Comparison of ENCODE assay signal across 8 cellular contexts in the genomic region with DNA sequence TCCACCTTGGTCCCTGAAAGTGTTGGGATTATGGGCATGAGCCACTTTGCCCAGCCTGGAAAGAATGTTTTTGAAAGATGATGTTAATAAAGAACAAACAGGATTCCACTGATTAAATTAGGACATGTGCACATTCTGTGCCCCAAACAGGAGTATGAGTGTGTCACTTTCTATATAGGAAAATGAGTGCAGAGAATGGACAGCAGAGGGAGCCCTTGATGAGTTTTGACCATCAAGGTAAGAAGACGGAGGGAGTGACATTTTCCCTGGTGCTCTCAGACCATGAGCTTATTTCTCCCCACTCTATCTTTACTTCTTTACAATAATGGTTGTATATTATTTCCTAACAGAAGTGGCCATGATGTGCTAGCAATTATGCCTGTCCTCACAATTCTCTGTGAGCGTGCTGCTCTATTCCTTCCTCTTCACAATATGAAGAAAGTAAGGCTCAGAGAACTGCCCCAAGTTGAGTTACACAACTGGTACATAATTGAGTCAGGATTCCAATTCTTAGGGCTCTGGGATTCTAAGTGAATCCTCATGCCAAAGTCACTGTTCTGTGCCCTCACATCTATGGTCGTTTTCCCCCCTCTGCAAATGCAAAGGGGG. TPM values are rescaled to one million over a fixed set of nuclear protein-coding genes. Genes with fewer than 3 reads are reported as not detected.
A peak's percentile ranks its signal among the peaks of the same experiment; 100 is the strongest.
DNase-seq lines count a peak whose midpoint lies in the region; FAIRE-seq and TF ChIP-seq lines count a peak whose summit lies in the region.

No MANE protein-coding gene starts in this region.

- peak; percentile 76 for TF ChIP-seq CTCF in D721Med (IDR thresholded peaks at IDR 0.05; ENCODE audit: insufficient read depth, missing control alignments)
- peak; percentile 36 for TF ChIP-seq CTCF in GM20000 (IDR thresholded peaks at IDR 0.05; ENCODE audit: extremely low read depth, missing control alignments)
- peak; percentile 77 to 80 for TF ChIP-seq CTCF in right atrium auricular region (IDR thresholded peaks at IDR 0.05)
- TF ChIP-seq CTCF in retinal pigment epithelial cell (conservative IDR thresholded peaks at IDR 0.05; ENCODE audit: low read depth, low read length): peak; percentile 72

- FAIRE-seq in D721Med (lab: Jason Lieb, UNC) (peak; percentile 29), RCC 7860 (lab: Jason Lieb, UNC) (peak; percentile 40)

- no peak for DNase-seq in D721Med (ENCODE audit: insufficient read length, low spot score)
- peak; percentile 63 for DNase-seq in GM20000 (ENCODE audit: low spot score)
- peak; percentile 81 for DNase-seq in M059J (ENCODE audit: low read depth)
- peak; percentile 54 for DNase-seq in RCC 7860 (ENCODE audit: low spot score)
- peak in 31 of 56 donors; percentile 1 to 80 (median 16) for DNase-seq in amygdala (lab: John Stamatoyannopoulos, UW)
- peak; percentile 75 for DNase-seq in right atrium auricular region (ENCODE audit: low spot score)
- DNase-seq in retinal pigment epithelial cell (ENCODE audit: low read depth): no peak
- DNase-seq in UCSD-AML1 (lab: John Stamatoyannopoulos, UW; ENCODE audit: unreplicated experiment): no peak

- no peaks in the 10 kb centered on the region for H3K9me3 ChIP-seq in right atrium auricular region

- H3K36me3 ChIP-seq in right atrium auricular region: no peaks in the 10 kb centered on the region

- H3K27me3 ChIP-seq in right atrium auricular region: no peaks in the 10 kb centered on the region

- peaks cover 0 to 10% of the 10 kb centered on the region in 2 donors for H3K4me1 ChIP-seq in right atrium auricular region

- H3K4me3 ChIP-seq in right atrium auricular region (no peak overlapping the region), retinal pigment epithelial cell (ENCODE audit: low read length) (no peak overlapping the region)

- H3K27ac ChIP-seq in right atrium auricular region: no peak overlapping the region

RNA-seq across cellular contexts. Expression of a gene that starts 20.6 kb away (rescaled TPM):
- 761 and 975 TPM in 2 replicates for total RNA-seq in M059J (2014; rRNA removed; shearing (Covaris generic))
- total RNA-seq in right atrium auricular region: 1,000 to 10,000 TPM in 1 of 2 donors, 100 to 1,000 TPM in 1; 425 to 1,004 TPM

Comparison
In these comparisons a context has a peak if more than half of its experiments do, and no peak if none do; other contexts are left out.
1. DNase-seq: peak in GM20000 (single experiment), M059J (single experiment), RCC 7860 (single experiment), amygdala (31 of 56) and right atrium auricular region (single experiment); none in D721Med (single experiment), retinal pigment epithelial cell (single experiment) and UCSD-AML1 (single experiment).
2. Peak in every context shown above with its lines, with median percentiles within 50 percentile points of each other: CTCF ChIP-seq.